23 cellular contexts compared by ENCODE assay signal in genomic region chr2:236976271-236977120, GRCh38.
DNase-seq lines count a peak whose midpoint lies in the region; ATAC-seq, FAIRE-seq and TF ChIP-seq lines count a peak whose summit lies in the region.
"Had no signal": no experiment of that assay in that cellular context is flagged by ENCODE, and none has a peak within 500 bp of the region (broad histone marks: within the 10 kb centered on the region; RNA-seq: fewer than 3 reads in every experiment).

No MANE protein-coding gene starts in this region.

- peaks cover 0 to 7% (median 0%) of the 10 kb centered on the region in 7 donors for H3K4me1 Mint-ChIP-seq in naive thymus-derived CD4-positive, alpha-beta T cell
- H3K4me1 Mint-ChIP-seq: activated naive CD4-positive, alpha-beta T cell treated with anti-CD3 and anti-CD28 coated beads, Interleukin-2, amount 50 U/mL, for 24 hours had no signal

- peak overlapping the region; percentile 57 for H3K27ac ChIP-seq in BLaER1
- no peak overlapping the region for H3K27ac ChIP-seq in naive thymus-derived CD4-positive, alpha-beta T cell (ENCODE audit: low read depth, low read length)
- H3K27ac ChIP-seq: foreskin keratinocyte, KMS-11, parathyroid adenoma, uterus had no signal

- TF ChIP-seq CTCF in bronchial epithelial cell (IDR thresholded peaks at IDR 0.05; ENCODE audit: insufficient read depth, low read length, severe bottlenecking), result no peak

- H3K27ac Mint-ChIP-seq in naive thymus-derived CD4-positive, alpha-beta T cell, result peak overlapping the region in 1 of 9 donors; percentile 33
- H3K27ac Mint-ChIP-seq: activated naive CD4-positive, alpha-beta T cell treated with anti-CD3 and anti-CD28 coated beads, Interleukin-2, amount 50 U/mL, for 24 hours had no signal

- ATAC-seq in naive thymus-derived CD4-positive, alpha-beta T cell, result peak; percentile 55
- ATAC-seq in GM18498 (IDR thresholded peaks at IDR 0.05; ENCODE audit: unreplicated experiment), result no peak
- ATAC-seq in GM18907 (IDR thresholded peaks at IDR 0.05; ENCODE audit: unreplicated experiment), result no peak
- no peak for ATAC-seq in GM21360 (IDR thresholded peaks at IDR 0.05; ENCODE audit: unreplicated experiment)
- ATAC-seq: foreskin keratinocyte, HCT116 had no signal

- H3K9ac ChIP-seq in BLaER1, result no peak overlapping the region
- H3K9ac ChIP-seq: KMS-11, parathyroid adenoma had no signal

- peaks cover 0 to 13% (median under 1%) of the 10 kb centered on the region in 5 donors for H3K27me3 Mint-ChIP-seq in naive thymus-derived CD4-positive, alpha-beta T cell
- H3K27me3 Mint-ChIP-seq: activated naive CD4-positive, alpha-beta T cell treated with anti-CD3 and anti-CD28 coated beads, Interleukin-2, amount 50 U/mL, for 24 hours had no signal

- POLR2A ChIA-PET in naive thymus-derived CD4-positive, alpha-beta T cell (lab: Charles Lee), result no interaction called here

- H3K36me3 Mint-ChIP-seq in naive thymus-derived CD4-positive, alpha-beta T cell, result peaks cover 0 to 1% (median 0%) of the 10 kb centered on the region in 5 donors
- H3K36me3 Mint-ChIP-seq: activated naive CD4-positive, alpha-beta T cell treated with anti-CD3 and anti-CD28 coated beads, Interleukin-2, amount 50 U/mL, for 24 hours had no signal

- no peaks in the 10 kb centered on the region for H3K36me3 ChIP-seq in BLaER1
- no peaks in the 10 kb centered on the region for H3K36me3 ChIP-seq in bronchial epithelial cell (ENCODE audit: control insufficient read depth, insufficient read depth, low read length)
- no peaks in the 10 kb centered on the region for H3K36me3 ChIP-seq in naive thymus-derived CD4-positive, alpha-beta T cell (ENCODE audit: control insufficient read depth in 2 of 3, insufficient read depth in 3 of 3, low read length in 3 of 3)
- H3K36me3 ChIP-seq: BE2C, uterus had no signal

- no peak overlapping the region for H3K4me3 Mint-ChIP-seq in naive thymus-derived CD4-positive, alpha-beta T cell
- H3K4me3 Mint-ChIP-seq: activated naive CD4-positive, alpha-beta T cell treated with anti-CD3 and anti-CD28 coated beads, Interleukin-2, amount 50 U/mL, for 24 hours had no signal

- H3K27me3 ChIP-seq in BLaER1 (no peaks in the 10 kb centered on the region), bronchial epithelial cell (ENCODE audit: control insufficient read depth, insufficient read depth, low read length) (no peaks in the 10 kb centered on the region)
- peaks cover 0 to 3% of the 10 kb centered on the region in 2 donors for H3K27me3 ChIP-seq in naive thymus-derived CD4-positive, alpha-beta T cell (ENCODE audit: control insufficient read depth in 2 of 2, insufficient read depth in 2 of 2, low read length in 2 of 2)
- H3K27me3 ChIP-seq: uterus had no signal

- DNase-seq in MV-4-11 (lab: John Stamatoyannopoulos, UW) (peak; percentile 73), bronchial epithelial cell (ENCODE audit: low read depth) (peak; percentile 74)
- no peak for DNase-seq in naive thymus-derived CD4-positive, alpha-beta T cell
- no peak for DNase-seq in stimulated activated CD4-positive, alpha-beta T cell treated with anti-CD3 and anti-CD28 coated beads, Interleukin-4, amount 100 ng/mL, for 1 hour
- DNase-seq: activated CD4-positive, alpha-beta T cell treated with anti-CD3 and anti-CD28 coated beads for 4 hours; anterior cingulate cortex; BE2C; central memory CD4-positive, alpha-beta T cell; erythroblast; foreskin keratinocyte; NCI-H187; NCI-H526 treated with DMSO at 0.1 percent for 48 hours; uterus had no signal

- peaks cover 3% of the 10 kb centered on the region; the same call in 1 of the 2 replicates for H3K9me3 ChIP-seq in BLaER1
- H3K9me3 ChIP-seq in naive thymus-derived CD4-positive, alpha-beta T cell (ENCODE audit: control insufficient read depth in 2 of 3, low read length in 3 of 3), result no peaks in the 10 kb centered on the region
- H3K9me3 ChIP-seq: BE2C, uterus had no signal

- CTCF ChIA-PET in naive thymus-derived CD4-positive, alpha-beta T cell (lab: Charles Lee), result no interaction called here

- H3K4me2 ChIP-seq in BLaER1, result peak overlapping the region; percentile 92
- H3K4me2 ChIP-seq: KMS-11 had no signal

- FAIRE-seq in bronchial epithelial cell (lab: Jason Lieb, UNC), result no peak
- FAIRE-seq: HTR-8/SVneo, keratinocyte had no signal

- H3K4me1 ChIP-seq in BLaER1, result peaks cover 70% of the 10 kb centered on the region
- no peaks in the 10 kb centered on the region for H3K4me1 ChIP-seq in naive thymus-derived CD4-positive, alpha-beta T cell (ENCODE audit: control insufficient read depth in 2 of 2, insufficient read depth in 2 of 2, low read length in 2 of 2)
- H3K4me1 ChIP-seq: BE2C, foreskin keratinocyte, parathyroid adenoma, uterus had no signal

- H3K4me3 ChIP-seq in BLaER1 (no peak overlapping the region), bronchial epithelial cell (ENCODE audit: low read depth, low read length) (no peak overlapping the region)
- no peak overlapping the region for H3K4me3 ChIP-seq in naive thymus-derived CD4-positive, alpha-beta T cell (ENCODE audit: low read length)
- H3K4me3 ChIP-seq: uterus had no signal

- intact Hi-C loops in naive thymus-derived CD4-positive, alpha-beta T cell (cut with micrococcal nuclease), result no loop called here

- H3K9me3 Mint-ChIP-seq in naive thymus-derived CD4-positive, alpha-beta T cell, result peaks cover 0 to under 1% (median 0%) of the 10 kb centered on the region in 11 donors
- H3K9me3 Mint-ChIP-seq: activated naive CD4-positive, alpha-beta T cell treated with anti-CD3 and anti-CD28 coated beads, Interleukin-2, amount 50 U/mL, for 24 hours had no signal

- H4K20me1 ChIP-seq in BLaER1, result no peaks in the 10 kb centered on the region

Comparison
In these comparisons a context has a peak if more than half of its experiments do, and no peak if none do; other contexts are left out.
1. DNase-seq: peak in MV-4-11 (single experiment) and bronchial epithelial cell (single experiment); none in naive thymus-derived CD4-positive, alpha-beta T cell (0 of 9) and stimulated activated CD4-positive, alpha-beta T cell treated with anti-CD3 and anti-CD28 coated beads, Interleukin-4, amount 100 ng/mL, for 1 hour (single experiment).